ENCODE assay signal across 26 cellular contexts in the genomic region with DNA sequence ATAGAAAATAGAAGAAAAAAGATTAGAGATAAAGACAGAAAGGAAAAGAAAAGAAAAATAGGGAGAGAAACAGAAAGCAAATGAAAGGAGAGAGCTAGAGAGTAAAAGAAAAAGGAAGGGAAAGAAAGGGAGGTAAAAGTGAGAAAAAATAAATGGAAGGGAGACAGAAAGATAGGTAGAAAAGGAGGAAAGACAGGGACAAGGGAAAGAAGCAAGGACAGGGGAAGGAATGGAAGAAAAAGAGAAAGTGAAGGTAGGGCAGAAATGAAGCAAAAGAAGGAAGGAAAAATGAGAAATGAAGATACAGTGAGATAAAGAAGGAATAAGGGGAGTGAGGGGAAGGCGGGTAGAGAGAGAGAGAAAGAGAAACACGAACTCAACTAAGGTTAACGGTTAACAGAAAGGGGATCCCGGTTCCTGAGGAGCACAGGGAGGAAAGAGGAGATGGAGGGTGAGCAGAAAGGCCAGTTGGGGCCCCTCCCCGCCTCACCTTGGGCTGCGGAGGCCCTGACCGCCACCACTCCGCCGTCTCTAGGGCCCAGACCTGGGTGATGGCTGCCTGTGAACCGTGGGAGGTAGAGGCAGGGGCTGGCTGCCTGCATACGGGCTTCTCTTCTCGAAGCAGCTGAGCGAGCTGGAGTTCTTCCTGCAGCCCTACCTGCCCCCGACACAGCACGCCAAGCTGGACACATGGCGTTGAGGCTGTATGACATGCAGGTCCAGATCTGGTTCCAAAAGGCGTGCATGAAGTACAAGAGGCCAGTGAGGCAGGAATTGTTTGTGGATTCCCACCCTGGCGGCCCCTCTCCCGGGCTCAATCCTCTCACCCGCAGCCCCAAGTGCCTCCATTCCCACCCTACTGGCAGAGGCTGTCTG. TPM values are rescaled to one million over a fixed set of nuclear protein-coding genes. Genes with fewer than 3 reads are reported as not detected.
DNase-seq lines count a peak whose midpoint lies in the region; ATAC-seq, FAIRE-seq and TF ChIP-seq lines count a peak whose summit lies in the region.
"Had no signal": no experiment of that assay in that cellular context is flagged by ENCODE, and none has a peak within 500 bp of the region (broad histone marks: within the 10 kb centered on the region; RNA-seq: fewer than 3 reads in every experiment).

No MANE protein-coding gene starts in this region.

- DNase-seq in WERI-Rb-1 (no peak), H1 (ENCODE audit: low read depth in 1 of 2, low spot score in 2 of 2) (no peak), mesendoderm (no peak), tibial artery (no peak)
- DNase-seq in stimulated activated CD4-positive, alpha-beta T cell treated with anti-CD3 and anti-CD28 coated beads, Interleukin-2, amount 100 ng/mL, for 24 hours: no peak
- DNase-seq: activated CD4-positive, alpha-beta T cell treated with anti-CD3 and anti-CD28 coated beads, Interleukin-2, amount 10 ng/mL, durations not matched to agents 24 days and 14 days; activated gamma-delta T cell; activated T-cell treated with anti-CD3 and anti-CD28 coated beads, Interleukin-2, amount 50 U/mL, for 24 hours; adrenal gland; brain microvascular endothelial cell; CD4-positive, alpha-beta T cell; foreskin melanocyte; HFFc6; hippocampal formation; NCI-H1092 treated with DMSO at 0.1 percent for 48 hours; NCI-H187; NCI-H2171 treated with DMSO at 0.1 percent for 48 hours; NCI-H524; occipital lobe; PC-3; small intestine; stimulated activated CD4-positive, alpha-beta T cell treated with anti-CD3 and anti-CD28 coated beads, Interleukin-1b, Interleukin-23, amount 100 ng/mL, for 48 hours had no signal

- H3K79me2 ChIP-seq in H1 (ENCODE audit: control insufficient read depth in 1 of 2, insufficient read depth in 2 of 2, low read length in 2 of 2) (no peaks in the 10 kb centered on the region), mesendoderm (ENCODE audit: control insufficient read depth, insufficient read depth, low read length) (no peaks in the 10 kb centered on the region)

- POLR2A ChIA-PET in H1 (lab: Charles Lee; ENCODE audit: partially characterized antibody): no interaction called here

- no peak overlapping the region for H2BK120ac ChIP-seq in H1 (replicated peaks; ENCODE audit: low read depth, low read length)
- no peak overlapping the region for H2BK120ac ChIP-seq in mesendoderm (ENCODE audit: low read depth, low read length)

- H2BK12ac ChIP-seq in H1 (ENCODE audit: low read depth, low read length): no peak overlapping the region

- no peak overlapping the region for H4K8ac ChIP-seq in H1 (ENCODE audit: extremely low read depth, insufficient read depth, low read length)
- H4K8ac ChIP-seq in mesendoderm (ENCODE audit: low read depth, low read length): no peak overlapping the region

- H3K4me1 ChIP-seq in H1 (replicated peaks in 1 of 4; ENCODE audit: control insufficient read depth in 3 of 4, insufficient read depth in 4 of 4, low read length in 3 of 4): peaks cover 3 to 20% (median 15%) of the 10 kb centered on the region in 4 experiments
- peaks cover 2% of the 10 kb centered on the region for H3K4me1 ChIP-seq in mesendoderm (ENCODE audit: control insufficient read depth, low read depth, low read length)
- peaks cover 0 to 71% (median 18%) of the 10 kb centered on the region in 4 donors for H3K4me1 ChIP-seq in tibial artery

- H3K23ac ChIP-seq in H1 (ENCODE audit: insufficient read length) (no peak overlapping the region), mesendoderm (ENCODE audit: low read length) (peak overlapping the region; percentile 89)

- no peak for TF ChIP-seq RAD21 in H1 (IDR thresholded peaks at IDR 0.05 in 1 of 2, conservative IDR thresholded peaks at IDR 0.05 in 1 of 2; ENCODE audit: low read depth in 2 of 2, low read length in 2 of 2)

- H2AFZ ChIP-seq in H1 (ENCODE audit: low read length): no peak overlapping the region

- no peak for TF ChIP-seq EP300 in H1 (IDR thresholded peaks at IDR 0.05; ENCODE audit: borderline replicate concordance in 1 of 2, low read depth in 2 of 2, low read length in 2 of 2)

- H3K4me3 ChIP-seq in WERI-Rb-1 (ENCODE audit: low read depth, low read length) (no peak overlapping the region), H1 (ENCODE audit: extremely low read depth in 1 of 4, insufficient read depth in 2 of 4, low read depth in 3 of 4, low read length in 4 of 4) (no peak overlapping the region), mesendoderm (ENCODE audit: low read length) (no peak overlapping the region), tibial artery (no peak overlapping the region)
- H3K4me3 ChIP-seq: adrenal gland had no signal

- H3K23me2 ChIP-seq in H1 (ENCODE audit: low read depth, low read length): peaks cover 3% of the 10 kb centered on the region; the same call in 1 of the 2 replicates

- H2AK5ac ChIP-seq in H1 (ENCODE audit: low read depth, low read length) (no peak overlapping the region), mesendoderm (ENCODE audit: low read length) (no peak overlapping the region)

- H3K14ac ChIP-seq in H1 (ENCODE audit: insufficient read length): no peak overlapping the region

- peaks cover 8 to 16% of the 10 kb centered on the region in 2 experiments for H4K20me1 ChIP-seq in H1 (replicated peaks in 1 of 2; ENCODE audit: control insufficient read depth in 1 of 2, insufficient read depth in 2 of 2, low read length in 2 of 2)

- CTCF ChIA-PET in H1 (lab: Charles Lee; ENCODE audit: partially characterized antibody): interaction anchor here (0.9 to 20.5 kb wide), 13 partner anchors 9 to 424 kb away, joined by 3 to 242 read pairs (median 7); a partner anchor contains a TSS

- no peak overlapping the region for H4K5ac ChIP-seq in H1 (ENCODE audit: insufficient read length, low read depth, low read length)
- H4K5ac ChIP-seq in mesendoderm (ENCODE audit: low read length): no peak overlapping the region

- H3K4ac ChIP-seq in H1 (replicated peaks; ENCODE audit: insufficient read length, low read depth, low read length) (no peak overlapping the region), mesendoderm (ENCODE audit: low read depth, low read length) (no peak overlapping the region)

- peak overlapping the region; percentile 91 for H3K27ac ChIP-seq in WERI-Rb-1
- H3K27ac ChIP-seq in H1 (ENCODE audit: low read depth, low read length): no peak overlapping the region
- no peak overlapping the region for H3K27ac ChIP-seq in mesendoderm (ENCODE audit: low read depth, low read length)
- peak overlapping the region; percentile 89 to 96 for H3K27ac ChIP-seq in tibial artery
- H3K27ac ChIP-seq: brain microvascular endothelial cell had no signal

- H2BK15ac ChIP-seq in H1 (ENCODE audit: low read length): no peak overlapping the region
- no peak overlapping the region for H2BK15ac ChIP-seq in mesendoderm (replicated peaks; ENCODE audit: low read depth)

- H2BK5ac ChIP-seq in H1 (ENCODE audit: low read depth, low read length) (no peak overlapping the region), mesendoderm (ENCODE audit: low read length) (no peak overlapping the region)

- H3K36me3 ChIP-seq in WERI-Rb-1 (peaks cover 31% of the 10 kb centered on the region), H1 (ENCODE audit: control insufficient read depth in 2 of 4, insufficient read depth in 4 of 4, low read length in 3 of 4) (no peaks in the 10 kb centered on the region), mesendoderm (ENCODE audit: control insufficient read depth, insufficient read depth, low read length) (no peaks in the 10 kb centered on the region), tibial artery (peaks cover 0 to 25% (median 8%) of the 10 kb centered on the region in 3 donors)
- H3K36me3 ChIP-seq: adrenal gland, brain microvascular endothelial cell had no signal

- 17% methylated on average over 20 of the region's 20 CpGs; no CpG with 5 or more reads in 1 of the 2 experiments for WGBS in H1 (ENCODE audit: extremely low coverage in 1 of 2, insufficient coverage in 1 of 2, insufficient read length in 1 of 2, insufficient replicate concordance in 2 of 2, low coverage in 1 of 2, low lambda C conversion rate in 2 of 2, missing lambda C conversion rate in 1 of 2), 2 experiments
- WGBS in mesendoderm (ENCODE audit: extremely low coverage, insufficient coverage, low lambda C conversion rate): no CpG with 5 or more reads among the region's 20 CpGs

- no peaks in the 10 kb centered on the region for H3K27me3 ChIP-seq in WERI-Rb-1 (ENCODE audit: insufficient read depth, low read depth, severe bottlenecking)
- H3K27me3 ChIP-seq in H1 (replicated peaks in 1 of 4; ENCODE audit: control insufficient read depth in 3 of 4, extremely low read depth in 1 of 4, insufficient read depth in 3 of 4, low read length in 3 of 4): peaks cover 61 to 98% (median 92%) of the 10 kb centered on the region in 4 experiments
- peaks cover 56% of the 10 kb centered on the region for H3K27me3 ChIP-seq in mesendoderm (ENCODE audit: insufficient read depth, low read length, poor library complexity)
- no peaks in the 10 kb centered on the region for H3K27me3 ChIP-seq in tibial artery
- H3K27me3 ChIP-seq: adrenal gland had no signal

- no peak overlapping the region for H2BK20ac ChIP-seq in H1 (ENCODE audit: low read length)

- H3K56ac ChIP-seq in H1 (replicated peaks; ENCODE audit: insufficient read length, low read depth, low read length): no peak overlapping the region
- H3K56ac ChIP-seq in mesendoderm (ENCODE audit: low read length): no peak overlapping the region

- H3K18ac ChIP-seq in H1 (ENCODE audit: extremely low read depth, low read length) (peak overlapping the region; percentile 34; the same call in 1 of the 2 replicates), mesendoderm (ENCODE audit: low read length) (no peak overlapping the region)

- TF ChIP-seq CTCF in WERI-Rb-1 (IDR thresholded peaks at IDR 0.05; ENCODE audit: low read depth, low read length) (no peak), H1 (IDR thresholded peaks at IDR 0.05; ENCODE audit: control extremely low read depth in 1 of 3, insufficient read depth in 1 of 3, low read depth in 1 of 3, low read length in 3 of 3) (no peak), tibial artery (IDR thresholded peaks at IDR 0.05) (no peak)

- no peak overlapping the region for H4K91ac ChIP-seq in H1 (replicated peaks; ENCODE audit: insufficient read length, low read length)

- H3K9ac ChIP-seq in H1 (replicated peaks in 1 of 4; ENCODE audit: extremely low read depth in 1 of 4, low read depth in 3 of 4, low read length in 3 of 4): no peak overlapping the region
- no peak overlapping the region for H3K9ac ChIP-seq in mesendoderm (ENCODE audit: low read length)

- FAIRE-seq in H1 (lab: Jason Lieb, UNC): no peak
- FAIRE-seq: small intestine had no signal

- ATAC-seq in HG03280 (IDR thresholded peaks at IDR 0.05; ENCODE audit: unreplicated experiment): no peak
- ATAC-seq in GM21526 (IDR thresholded peaks at IDR 0.05; ENCODE audit: low FRiP score, unreplicated experiment): no peak
- ATAC-seq: left lobe of liver, PC-3, Right ventricle myocardium inferior had no signal

- TF ChIP-seq POLR2A in H1 (IDR thresholded peaks at IDR 0.05; ENCODE audit: control extremely low read depth in 1 of 2, low read depth in 2 of 2, low read length in 2 of 2): no peak

- H3K4me2 ChIP-seq in H1 (ENCODE audit: insufficient read depth in 1 of 2, low read depth in 2 of 2, low read length in 2 of 2): peak overlapping the region; percentile 31 to 54; a peak in 3 of 4 replicates
- H3K4me2 ChIP-seq in mesendoderm (ENCODE audit: low read length): no peak overlapping the region

- H3K9me3 ChIP-seq in WERI-Rb-1 (ENCODE audit: severe bottlenecking): no peaks in the 10 kb centered on the region
- no peaks in the 10 kb centered on the region for H3K9me3 ChIP-seq in H1 (ENCODE audit: insufficient read depth in 2 of 2, low read depth in 1 of 2, low read length in 1 of 2)
- no peaks in the 10 kb centered on the region for H3K9me3 ChIP-seq in tibial artery
- H3K9me3 ChIP-seq: adrenal gland had no signal

- intact Hi-C loops in tibial artery (cut with DNase I; ENCODE audit: low total_unique reads): no loop called here

- H3K79me1 ChIP-seq in H1 (ENCODE audit: low read depth, low read length) (no peaks in the 10 kb centered on the region), mesendoderm (ENCODE audit: low read length) (no peaks in the 10 kb centered on the region)

RNA-seq across cellular contexts. Expression of a gene that starts 59.5 kb away (rescaled TPM):
- 15.8 and 18.6 TPM in 2 replicates for total RNA-seq in H1 (2021; fragmentation: NEBNext Ultra II Directional; extraction: Animal tissue kit (Norgen Biotek cat#: 25700))
- 35.0 and 35.7 TPM in 2 replicates for polyA plus RNA-seq in H1 (2011; rRNA removed)
- polyA plus RNA-seq in H1 (2011; cell fraction: cytosol; rRNA removed): 31.1 TPM
- polyA plus RNA-seq in H1 (2011; cell fraction: nucleus; rRNA removed): 35.6 TPM
- 21.2 to 26.6 TPM (median 23.8 TPM) in 4 replicates for polyA plus RNA-seq in H1 (2012, experiment 1 of 2)
- polyA plus RNA-seq in H1 (2012, experiment 2 of 2): 26.7 TPM
- polyA plus RNA-seq in H1 (2013, experiment 1 of 2): 16.0 TPM
- polyA plus RNA-seq in H1 (2013, experiment 2 of 2): 14.1 TPM
- 19.1 and 19.4 TPM in 2 replicates for polyA minus RNA-seq in H1 (2011; rRNA and poly(A)+ RNA removed)
- 10.4 TPM for polyA minus RNA-seq in H1 (2011; cell fraction: cytosol; rRNA and poly(A)+ RNA removed)
- polyA minus RNA-seq in H1 (2011; cell fraction: nucleus; rRNA and poly(A)+ RNA removed): 22.1 TPM
- 13.5 TPM for polyA plus RNA-seq in mesendoderm (2013, experiment 1 of 2)
- polyA plus RNA-seq in mesendoderm (2013, experiment 2 of 2): 13.2 TPM

Comparison
In these comparisons a context has a peak if more than half of its experiments do, and no peak if none do; other contexts are left out.
1. H3K27ac ChIP-seq: peak in WERI-Rb-1 (single experiment) and tibial artery (2 of 2); none in H1 (single experiment) and mesendoderm (single experiment).